In the genomic region with DNA sequence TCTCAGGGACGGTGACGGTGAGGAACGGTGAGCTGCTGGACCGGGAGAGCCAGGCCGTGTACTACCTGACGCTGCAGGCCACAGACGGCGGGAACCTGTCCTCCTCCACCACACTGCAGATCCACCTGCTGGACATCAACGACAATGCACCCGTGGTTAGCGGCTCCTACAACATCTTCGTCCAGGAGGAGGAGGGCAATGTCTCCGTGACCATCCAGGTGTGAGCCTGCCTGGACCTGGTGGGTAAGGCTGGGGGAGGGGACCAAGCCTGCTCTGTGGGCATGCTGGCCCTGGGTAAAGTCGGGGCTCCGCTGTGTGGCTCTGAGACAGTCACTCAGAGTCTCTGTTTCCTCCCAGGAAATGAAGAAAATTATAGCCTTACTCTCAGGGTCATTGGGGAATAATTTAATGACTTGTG, we compare ENCODE assay signal across 9 cellular contexts. TPM values are rescaled to one million over a fixed set of nuclear protein-coding genes. Genes with fewer than 3 reads are reported as not detected.
DNase-seq lines count a peak whose midpoint lies in the region; ATAC-seq, FAIRE-seq and TF ChIP-seq lines count a peak whose summit lies in the region.
"Had no signal": no experiment of that assay in that cellular context is flagged by ENCODE, and none has a peak within 500 bp of the region (broad histone marks: within the 10 kb centered on the region; RNA-seq: fewer than 3 reads in every experiment).

No MANE protein-coding gene starts in this region.

- H3K27ac ChIP-seq in endodermal cell (ENCODE audit: low read depth, low read length) = no peak overlapping the region

- H3K9me3 Mint-ChIP-seq in endodermal cell (no peaks in the 10 kb centered on the region), neural crest cell (no peaks in the 10 kb centered on the region)

- DNase-seq in COR-L47 (lab: John Stamatoyannopoulos, UW) (peak; percentile 37), HT1080 (ENCODE audit: low read depth) (peak; percentile 48), endodermal cell (peak; percentile 96), neural crest cell (ENCODE audit: low read depth, low spot score) (peak; percentile 29), D721Med (ENCODE audit: insufficient read length, low spot score) (no peak), NCI-H1105 treated with DMSO at 0.1 percent for 48 hours (lab: John Stamatoyannopoulos, UW) (no peak)

- FAIRE-seq in D721Med (lab: Jason Lieb, UNC) = no peak

- H3K27ac Mint-ChIP-seq in endodermal cell (no peak overlapping the region), neural crest cell (ENCODE audit: unreplicated experiment) (no peak overlapping the region)

- 32 to 35% methylated on average over 9 to 15 of the region's 15 CpGs for WGBS in endodermal cell (ENCODE audit: insufficient coverage in 1 of 2, insufficient read length in 1 of 2), 2 experiments

- no peaks in the 10 kb centered on the region for H3K9me3 ChIP-seq in endodermal cell (ENCODE audit: control insufficient read depth, low read length)

- H3K4me1 ChIP-seq in endodermal cell (ENCODE audit: control insufficient read depth, insufficient read depth, low read length) = no peaks in the 10 kb centered on the region

- H3K27me3 Mint-ChIP-seq in endodermal cell (ENCODE audit: insufficient read depth) = peaks cover 2% of the 10 kb centered on the region
- H3K27me3 Mint-ChIP-seq in neural crest cell (ENCODE audit: low read depth) = peaks cover 5% of the 10 kb centered on the region

- H3K9ac ChIP-seq in endodermal cell (ENCODE audit: extremely low read depth, low read length, poor library complexity, severe bottlenecking) = no peak overlapping the region

- H3K27me3 ChIP-seq in endodermal cell (ENCODE audit: control insufficient read depth, insufficient read depth, low read length, poor library complexity, severe bottlenecking) = no peaks in the 10 kb centered on the region

- no peaks in the 10 kb centered on the region for H3K36me3 ChIP-seq in endodermal cell (ENCODE audit: control insufficient read depth, insufficient read depth, low read length)

- no peak for ATAC-seq in GM18907 (IDR thresholded peaks at IDR 0.05; ENCODE audit: unreplicated experiment)

- no peaks in the 10 kb centered on the region for H3K36me3 Mint-ChIP-seq in endodermal cell (ENCODE audit: low read depth)
- no peaks in the 10 kb centered on the region for H3K36me3 Mint-ChIP-seq in neural crest cell (ENCODE audit: low read depth)

- H3K4me1 Mint-ChIP-seq in endodermal cell (no peaks in the 10 kb centered on the region), neural crest cell (peaks cover 4% of the 10 kb centered on the region)

- TF ChIP-seq CTCF in WI38 (IDR thresholded peaks at IDR 0.05; ENCODE audit: low read depth, low read length) (peak; percentile 32), endodermal cell (conservative IDR thresholded peaks at IDR 0.05) (peak; percentile 81), neural crest cell (conservative IDR thresholded peaks at IDR 0.05) (peak; percentile 71), D721Med (IDR thresholded peaks at IDR 0.05; ENCODE audit: insufficient read depth, missing control alignments) (no peak)

- H3K4me3 Mint-ChIP-seq in endodermal cell (no peak overlapping the region), neural crest cell (no peak overlapping the region)

- H3K4me3 ChIP-seq in WI38 (ENCODE audit: low read depth, low read length) (no peak overlapping the region), endodermal cell (ENCODE audit: low read length) (no peak overlapping the region)

RNA-seq across cellular contexts. Expression of a gene that starts 29.3 kb away (rescaled TPM):
- not detected in 2 replicates for total RNA-seq in HT1080 (2014; rRNA removed; shearing (Covaris generic))
- not detected in 2 replicates for polyA plus RNA-seq in HT1080 (2015; cell fraction: cytosol; rRNA removed)
- not detected in 2 replicates for polyA plus RNA-seq in HT1080 (2015; cell fraction: nucleus; rRNA removed)
- under 1 TPM; 0.37 to 0.89 TPM for total RNA-seq in endodermal cell
- not detected for polyA plus RNA-seq in endodermal cell (2013, experiment 1 of 2)
- not detected for polyA plus RNA-seq in endodermal cell (2013, experiment 2 of 2)
- not detected in 2 replicates for total RNA-seq in neural crest cell
- total RNA-seq: myocyte had no signal

RNA-seq across cellular contexts. Expression of a gene that starts 31.6 kb away (rescaled TPM):
- total RNA-seq in HT1080 (2014; rRNA removed; shearing (Covaris generic)) = 10.4 and 13.1 TPM in 2 replicates
- 5.6 and 5.7 TPM in 2 replicates for polyA plus RNA-seq in HT1080 (2015; cell fraction: cytosol; rRNA removed)
- 3.6 and 4.3 TPM in 2 replicates for polyA plus RNA-seq in HT1080 (2015; cell fraction: nucleus; rRNA removed)
- total RNA-seq in endodermal cell (1 to 10 TPM; 4.5 to 4.9 TPM), neural crest cell (35.9 and 39.0 TPM in 2 replicates)
- polyA plus RNA-seq in endodermal cell (2013, experiment 1 of 2) = 10.4 TPM
- 10.0 TPM for polyA plus RNA-seq in endodermal cell (2013, experiment 2 of 2)

RNA-seq across cellular contexts. Expression of a gene that starts 41.2 kb away (rescaled TPM):
- 10.0 and 16.7 TPM in 2 replicates for total RNA-seq in HT1080 (2014; rRNA removed; shearing (Covaris generic))
- polyA plus RNA-seq in HT1080 (2015; cell fraction: cytosol; rRNA removed) = 27.5 and 28.8 TPM in 2 replicates
- polyA plus RNA-seq in HT1080 (2015; cell fraction: nucleus; rRNA removed) = 88.7 and 95.5 TPM in 2 replicates
- total RNA-seq in endodermal cell (100 to 1,000 TPM; 150 to 173 TPM), neural crest cell (93.8 and 97.1 TPM in 2 replicates)
- 123 TPM for polyA plus RNA-seq in endodermal cell (2013, experiment 1 of 2)
- 111 TPM for polyA plus RNA-seq in endodermal cell (2013, experiment 2 of 2)

RNA-seq across cellular contexts. Expression of a gene that starts 51.9 kb away (rescaled TPM):
- total RNA-seq in HT1080 (2014; rRNA removed; shearing (Covaris generic)) = 2.4 and 3.4 TPM in 2 replicates
- polyA plus RNA-seq in HT1080 (2015; cell fraction: cytosol; rRNA removed) = 0.98 and 1.2 TPM in 2 replicates
- polyA plus RNA-seq in HT1080 (2015; cell fraction: nucleus; rRNA removed) = 0.30 and 0.54 TPM in 2 replicates
- total RNA-seq in endodermal cell (1 to 10 TPM in 1 of 2 donors, under 1 TPM in 1; 0.22 to 1.8 TPM), neural crest cell (0.40 and 0.96 TPM in 2 replicates)
- 0.25 TPM for polyA plus RNA-seq in endodermal cell (2013, experiment 1 of 2)
- 0.58 TPM for polyA plus RNA-seq in endodermal cell (2013, experiment 2 of 2)

RNA-seq across cellular contexts. Expression of a gene that starts 52.1 kb away (rescaled TPM):
- not detected in 2 replicates for total RNA-seq in HT1080 (2014; rRNA removed; shearing (Covaris generic))
- not detected in 2 replicates for polyA plus RNA-seq in HT1080 (2015; cell fraction: cytosol; rRNA removed)
- polyA plus RNA-seq in HT1080 (2015; cell fraction: nucleus; rRNA removed) = not detected in 2 replicates
- 1 to 10 TPM; 1.4 to 2.0 TPM for total RNA-seq in endodermal cell
- 0.82 TPM for polyA plus RNA-seq in endodermal cell (2013, experiment 1 of 2)
- not detected for polyA plus RNA-seq in endodermal cell (2013, experiment 2 of 2)
- not detected in 2 replicates for total RNA-seq in neural crest cell
- total RNA-seq: myocyte had no signal

Comparison
In these comparisons a context has a peak if more than half of its experiments do, and no peak if none do; other contexts are left out.
1. DNase-seq: peak in COR-L47 (single experiment), HT1080 (single experiment), endodermal cell (single experiment) and neural crest cell (single experiment); none in D721Med (single experiment) and NCI-H1105 treated with DMSO at 0.1 percent for 48 hours (single experiment).